In the genomic region with DNA sequence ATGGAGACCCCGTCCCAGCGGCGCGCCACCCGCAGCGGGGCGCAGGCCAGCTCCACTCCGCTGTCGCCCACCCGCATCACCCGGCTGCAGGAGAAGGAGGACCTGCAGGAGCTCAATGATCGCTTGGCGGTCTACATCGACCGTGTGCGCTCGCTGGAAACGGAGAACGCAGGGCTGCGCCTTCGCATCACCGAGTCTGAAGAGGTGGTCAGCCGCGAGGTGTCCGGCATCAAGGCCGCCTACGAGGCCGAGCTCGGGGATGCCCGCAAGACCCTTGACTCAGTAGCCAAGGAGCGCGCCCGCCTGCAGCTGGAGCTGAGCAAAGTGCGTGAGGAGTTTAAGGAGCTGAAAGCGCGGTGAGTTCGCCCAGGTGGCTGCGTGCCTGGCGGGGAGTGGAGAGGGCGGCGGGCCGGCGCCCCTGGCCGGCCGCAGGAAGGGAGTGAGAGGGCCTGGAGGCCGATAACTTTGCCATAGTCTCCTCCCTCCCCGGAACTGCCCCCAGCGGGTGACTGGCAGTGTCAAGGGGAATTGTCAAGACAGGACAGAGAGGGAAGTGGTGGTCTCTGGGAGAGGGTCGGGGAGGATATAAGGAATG, we compare ENCODE assay signal across 8 cellular contexts. TPM values are rescaled to one million over a fixed set of nuclear protein-coding genes. Genes with fewer than 3 reads are reported as not detected.
DNase-seq lines count a peak whose midpoint lies in the region; ATAC-seq and TF ChIP-seq lines count a peak whose summit lies in the region.

No MANE protein-coding gene starts in this region.

- no peak for TF ChIP-seq POLR2A in ovary (IDR thresholded peaks at IDR 0.05)

- peaks cover 23% of the 10 kb centered on the region for H3K4me1 ChIP-seq in ovary (ENCODE audit: insufficient read depth)

- no peak for TF ChIP-seq EP300 in ovary (IDR thresholded peaks at IDR 0.05)

- ATAC-seq in HG03280 (IDR thresholded peaks at IDR 0.05; ENCODE audit: unreplicated experiment) = peak; percentile 24

- H3K36me3 ChIP-seq in ovary = no peaks in the 10 kb centered on the region

- DNase-seq in DMS53 (lab: John Stamatoyannopoulos, UW) (peak; percentile 70), DMS53 treated with DMSO at 0.1 percent for 48 hours (lab: John Stamatoyannopoulos, UW; ENCODE audit: unreplicated experiment) (no peak), foreskin fibroblast (peak in 1 of 2 donors; percentile 28), ovary (peak in 3 of 5 donors; percentile 46 to 71 (median 60)), NCI-H1048 (lab: John Stamatoyannopoulos, UW) (no peak), NCI-H774 (lab: John Stamatoyannopoulos, UW) (no peak)
- DNase-seq in activated CD8-positive, alpha-beta memory T cell treated with anti-CD3 and anti-CD28 coated beads for 24 hours = peak; percentile 75

- no peaks in the 10 kb centered on the region for H3K27me3 ChIP-seq in ovary

- no peaks in the 10 kb centered on the region for H3K9me3 ChIP-seq in ovary

- WGBS in ovary, 3 donors = 0% methylated on average over 39 to 49 of the region's 49 CpGs

- intact Hi-C loops in ovary (cut with DNase I) = no loop called here

- TF ChIP-seq CTCF in foreskin fibroblast (IDR thresholded peaks at IDR 0.05; ENCODE audit: low read depth, low read length) = no peak
- TF ChIP-seq CTCF in ovary (IDR thresholded peaks at IDR 0.05) = no peak

- H3K27ac ChIP-seq in ovary = peak overlapping the region; percentile 90 to 94

- H3K4me3 ChIP-seq in foreskin fibroblast (ENCODE audit: low read depth in 1 of 2, low read length in 2 of 2) = peak overlapping the region; percentile 88 to 96
- peak overlapping the region; percentile 86 for H3K4me3 ChIP-seq in ovary

RNA-seq across cellular contexts. Expression of a gene that starts 0.5 kb away (rescaled TPM):
- total RNA-seq in ovary = 100 to 1,000 TPM; 197 to 609 (median 377) TPM
- 100 to 1,000 TPM in 1 of 2 donors, 10 to 100 TPM in 1; 50.1 to 157 TPM for polyA plus RNA-seq in ovary

RNA-seq across cellular contexts. Expression of a gene that starts 32.8 kb away (rescaled TPM):
- total RNA-seq in ovary = 10 to 100 TPM in 4 of 7 donors, 1 to 10 TPM in 3; 3.5 to 12.4 (median 10.2) TPM
- 1 to 10 TPM; 5.6 to 6.6 TPM for polyA plus RNA-seq in ovary

RNA-seq across cellular contexts. Expression of a gene that starts 38.4 kb away (rescaled TPM):
- total RNA-seq in ovary = 1 to 10 TPM; 2.7 to 9.0 (median 5.5) TPM
- 1 to 10 TPM; 2.1 to 2.8 TPM for polyA plus RNA-seq in ovary

RNA-seq across cellular contexts. Expression of a gene that starts 54.1 kb away (rescaled TPM):
- 10 to 100 TPM in 1 of 7 donors, 1 to 10 TPM in 4, under 1 TPM in 2; 0.45 to 38.6 (median 3.5) TPM for total RNA-seq in ovary
- under 1 TPM in 1 of 2 donors, not detected in 1; 0.28 TPM for polyA plus RNA-seq in ovary

Comparison
In these comparisons a context has a peak if more than half of its experiments do, and no peak if none do; other contexts are left out.
1. DNase-seq: peak in DMS53 (single experiment), activated CD8-positive, alpha-beta memory T cell treated with anti-CD3 and anti-CD28 coated beads for 24 hours (single experiment) and ovary (3 of 5); none in DMS53 treated with DMSO at 0.1 percent for 48 hours (single experiment), NCI-H1048 (single experiment) and NCI-H774 (single experiment).